Comparison of ENCODE assay signal across 8 cellular contexts in the genomic region with DNA sequence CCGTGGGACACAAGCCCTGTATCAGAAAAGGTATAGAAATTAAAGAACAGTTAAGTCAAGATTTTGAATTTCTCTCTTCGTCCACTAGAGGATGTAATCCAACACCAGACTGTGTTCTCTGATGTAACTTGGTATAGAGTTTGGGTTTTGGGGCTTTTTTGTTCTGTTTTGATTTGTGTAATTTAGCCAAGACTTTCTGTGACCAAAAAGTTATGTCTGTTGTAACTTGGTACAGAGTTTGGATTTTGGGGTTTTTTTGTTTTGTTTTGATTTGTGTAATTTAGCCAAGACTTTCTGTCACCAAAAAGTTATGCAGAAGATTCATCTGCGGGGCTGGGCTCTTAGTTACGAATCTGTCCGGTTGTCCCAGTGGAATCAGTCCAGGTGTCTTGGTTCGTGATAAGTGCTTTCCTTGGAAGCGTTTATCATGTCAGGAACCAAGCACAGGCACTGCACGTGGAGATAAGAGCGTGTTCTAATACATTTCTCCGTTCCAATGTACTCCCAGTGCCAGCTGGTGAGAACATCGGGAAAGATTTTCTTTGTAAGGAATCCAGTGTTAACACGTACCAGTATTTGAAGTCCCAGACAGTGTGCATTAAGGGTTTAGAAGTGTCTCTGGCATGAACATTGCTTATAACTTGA. TPM values are rescaled to one million over a fixed set of nuclear protein-coding genes. Genes with fewer than 3 reads are reported as not detected.
DNase-seq lines count a peak whose midpoint lies in the region; ATAC-seq and TF ChIP-seq lines count a peak whose summit lies in the region.

No MANE protein-coding gene starts in this region.

- WGBS in transverse colon (ENCODE audit: low coverage in 1 of 2), 2 donors: 57 to 62% methylated on average over 8 to 12 of the region's 12 CpGs

- peaks cover 43% of the 10 kb centered on the region for H3K36me3 ChIP-seq in lower lobe of right lung
- peaks cover 0 to 16% (median 6%) of the 10 kb centered on the region in 4 donors for H3K36me3 ChIP-seq in transverse colon

- in situ Hi-C loops in transverse colon (cut with MboI; ENCODE audit: low pct_ligation_motif_present in 1 of 4, low pct_unique_long_range_greater_than_20kb in 1 of 4, low sequenced_read_pairs in 3 of 4): no loop called here

- H3K27me3 ChIP-seq in lower lobe of right lung (ENCODE audit: low read depth) (no peaks in the 10 kb centered on the region), transverse colon (no peaks in the 10 kb centered on the region)

- H3K4me3 ChIP-seq in lower lobe of right lung (no peak overlapping the region), transverse colon (no peak overlapping the region)

- peak; percentile 58 to 78 for ATAC-seq in lower lobe of right lung

- no peaks in the 10 kb centered on the region for H3K9me3 ChIP-seq in lower lobe of right lung
- no peaks in the 10 kb centered on the region for H3K9me3 ChIP-seq in transverse colon

- no peak for TF ChIP-seq POLR2A in transverse colon (IDR thresholded peaks at IDR 0.05)

- H3K4me1 ChIP-seq in lower lobe of right lung (peaks cover 58% of the 10 kb centered on the region), transverse colon (peaks cover 0 to 40% (median 29%) of the 10 kb centered on the region in 4 donors)

- TF ChIP-seq CTCF in lower lobe of right lung (IDR thresholded peaks at IDR 0.05): peak; percentile 60
- TF ChIP-seq CTCF in transverse colon (IDR thresholded peaks at IDR 0.05): peak; percentile 63 to 83 (median 72)

- H3K27ac ChIP-seq in lower lobe of right lung: peak overlapping the region; percentile 80
- H3K27ac ChIP-seq in transverse colon: peak overlapping the region; percentile 60 to 88 (median 68)

- intact Hi-C loops in lower lobe of right lung (cut with DNase I): loop anchor here (10.0 kb wide), 1 partner anchor 118 kb away; no protein-coding TSS in a partner anchor
- intact Hi-C loops in transverse colon (cut with DNase I; ENCODE audit: low total_unique reads): no loop called here

- peak; percentile 10 for DNase-seq in NCI-H2107 treated with DMSO at 0.1 percent for 48 hours (lab: John Stamatoyannopoulos, UW; ENCODE audit: unreplicated experiment)
- no peak for DNase-seq in NCI-H2107 (lab: John Stamatoyannopoulos, UW)
- DNase-seq in NCI-H460 (ENCODE audit: extremely low read depth, low read depth): peak; percentile 30
- peak; percentile 63 for DNase-seq in cerebellum (ENCODE audit: low spot score)
- no peak for DNase-seq in lower lobe of right lung
- no peak for DNase-seq in transverse colon
- DNase-seq in NK-92 (lab: John Stamatoyannopoulos, UW; ENCODE audit: unreplicated experiment): no peak
- DNase-seq in KG1 (lab: John Stamatoyannopoulos, UW): no peak

- no peak for TF ChIP-seq EP300 in transverse colon (IDR thresholded peaks at IDR 0.05; ENCODE audit: low read depth)

RNA-seq across cellular contexts. Expression of a gene that starts 44.1 kb away (rescaled TPM):
- 15.2 and 18.8 TPM in 2 replicates for total RNA-seq in NCI-H460 (2014; rRNA removed; shearing (Covaris generic))
- 8.1 and 12.1 TPM in 2 replicates for polyA plus RNA-seq in NCI-H460 (2014; cell fraction: nucleus; rRNA removed)
- total RNA-seq in cerebellum (73.1 TPM), lower lobe of right lung (146 TPM), transverse colon (10 to 100 TPM; 16.8 to 34.6 (median 23.8) TPM)

Comparison
In these comparisons a context has a peak if more than half of its experiments do, and no peak if none do; other contexts are left out.
1. DNase-seq: peak in NCI-H2107 treated with DMSO at 0.1 percent for 48 hours (single experiment), NCI-H460 (single experiment) and cerebellum (single experiment); none in NCI-H2107 (single experiment), lower lobe of right lung (single experiment), transverse colon (single experiment), NK-92 (single experiment) and KG1 (single experiment).